Comparison of ENCODE assay signal across 8 cellular contexts in genomic region chr4:153750197-153750817, GRCh38. TPM values are rescaled to one million over a fixed set of nuclear protein-coding genes. Genes with fewer than 3 reads are reported as not detected.
A peak's percentile ranks its signal among the peaks of the same experiment; 100 is the strongest.
DNase-seq lines count a peak whose midpoint lies in the region; ATAC-seq and TF ChIP-seq lines count a peak whose summit lies in the region.

No MANE protein-coding gene starts in this region.

- peak overlapping the region in 9 of 11 experiments; percentile 3 to 83 (median 54); a peak in 12 of 22 replicates for H3K27ac ChIP-seq in BLaER1 treated with 17β-estradiol and CSF1 and Interleukin-3, amounts not matched to agents 10 nM and 100 nM
- H3K27ac ChIP-seq in stomach: no peak overlapping the region

- H3K27me3 Mint-ChIP-seq in natural killer cell (ENCODE audit: low read depth in 2 of 2): peaks cover 15 to 36% of the 10 kb centered on the region in 2 donors

- no peak overlapping the region for H3K4me3 Mint-ChIP-seq in natural killer cell

- 0 out of 22 replicates have a peak, but pooled peaks cover 0 to 5% (median 0%) of the 10 kb centered on the region in 11 experiments for H3K36me3 ChIP-seq in BLaER1 treated with 17β-estradiol and CSF1 and Interleukin-3, amounts not matched to agents 10 nM and 100 nM
- H3K36me3 ChIP-seq in stomach: no peaks in the 10 kb centered on the region

- intact Hi-C loops in natural killer cell (cut with micrococcal nuclease) (loop anchor here (1.0 kb wide), 1 partner anchor 405 kb away; no protein-coding TSS in a partner anchor), stomach (cut with DNase I; ENCODE audit: low total_unique reads) (no loop called here)

- no peaks in the 10 kb centered on the region for H3K27me3 ChIP-seq in BLaER1 treated with 17β-estradiol and CSF1 and Interleukin-3, amounts not matched to agents 10 nM and 100 nM
- H3K27me3 ChIP-seq in stomach: peaks cover 0 to 12% (median 0%) of the 10 kb centered on the region in 3 donors

- no peak for TF ChIP-seq EP300 in stomach (IDR thresholded peaks at IDR 0.05)

- H3K27ac Mint-ChIP-seq in natural killer cell: no peak overlapping the region

- ATAC-seq in GM18909 (IDR thresholded peaks at IDR 0.05; ENCODE audit: poor library complexity, unreplicated experiment): peak; percentile 90
- peak; percentile 80 for ATAC-seq in HG03469 (IDR thresholded peaks at IDR 0.05; ENCODE audit: unreplicated experiment)
- peak; percentile 42 to 64 (median 63) for ATAC-seq in natural killer cell

- H3K9ac ChIP-seq in BLaER1 treated with 17β-estradiol and CSF1 and Interleukin-3, amounts not matched to agents 10 nM and 100 nM: peak overlapping the region in 7 of 11 experiments; percentile 13 to 69 (median 24); a peak in 4 of 22 replicates

- WGBS in stomach, 5 donors: 22 to 32% (median 31%) methylated on average over 5 of the region's 5 CpGs

- H3K9me3 ChIP-seq in BLaER1 treated with 17β-estradiol and CSF1 and Interleukin-3, amounts not matched to agents 10 nM and 100 nM (replicated peaks in 1 of 11): peaks cover 0 to 15% (median 12%) of the 10 kb centered on the region in 11 experiments; a peak in 17 of 22 replicates
- no peaks in the 10 kb centered on the region for H3K9me3 ChIP-seq in stomach

- DNase-seq in NOMO-1 treated with DMSO at 0.1 percent for 48 hours (lab: John Stamatoyannopoulos, UW; ENCODE audit: unreplicated experiment): peak; percentile 82
- peak in 2 of 3 experiments; percentile 32 to 47 for DNase-seq in activated CD8-positive, alpha-beta memory T cell treated with anti-CD3 and anti-CD28 coated beads for 48 hours (ENCODE audit: low read depth in 2 of 3, low spot score in 2 of 3)
- DNase-seq in erythroblast (lab: John Stamatoyannopoulos, UW): peak; percentile 74 to 83
- no peak for DNase-seq in natural killer cell
- peak; percentile 42 for DNase-seq in stomach

- no peak for TF ChIP-seq POLR2A in erythroblast (IDR thresholded peaks at IDR 0.05; ENCODE audit: low read length)
- TF ChIP-seq POLR2A in stomach (IDR thresholded peaks at IDR 0.05): no peak

- peak overlapping the region; percentile 58 to 90 (median 78) for H3K4me2 ChIP-seq in BLaER1 treated with 17β-estradiol and CSF1 and Interleukin-3, amounts not matched to agents 10 nM and 100 nM

- H3K4me3 ChIP-seq in BLaER1 treated with 17β-estradiol and CSF1 and Interleukin-3, amounts not matched to agents 10 nM and 100 nM: no peak overlapping the region
- H3K4me3 ChIP-seq in stomach: no peak overlapping the region

- no peaks in the 10 kb centered on the region for H3K9me3 Mint-ChIP-seq in natural killer cell

- H3K4me1 Mint-ChIP-seq in natural killer cell: no peaks in the 10 kb centered on the region

- peaks cover 43 to 73% (median 52%) of the 10 kb centered on the region in 10 experiments for H3K4me1 ChIP-seq in BLaER1 treated with 17β-estradiol and CSF1 and Interleukin-3, amounts not matched to agents 10 nM and 100 nM
- H3K4me1 ChIP-seq in stomach: no peaks in the 10 kb centered on the region

- TF ChIP-seq CTCF in natural killer cell (IDR thresholded peaks at IDR 0.05): peak; percentile 47
- TF ChIP-seq CTCF in stomach (IDR thresholded peaks at IDR 0.05): peak in 5 of 7 experiments; percentile 6 to 50 (median 48)

- H3K36me3 Mint-ChIP-seq in natural killer cell: no peaks in the 10 kb centered on the region

- no peaks in the 10 kb centered on the region for H4K20me1 ChIP-seq in BLaER1 treated with 17β-estradiol and CSF1 and Interleukin-3, amounts not matched to agents 10 nM and 100 nM

RNA-seq across cellular contexts. Expression of gene RNF175, which starts 9.5 kb away (rescaled TPM):
- under 1 TPM in 1 of 3 donors, not detected in 2; 0.07 TPM for total RNA-seq in natural killer cell
- 1 to 10 TPM in 1 of 5 donors, not detected in 4; 1.3 TPM for total RNA-seq in stomach
- not detected for polyA plus RNA-seq in stomach

RNA-seq across cellular contexts. Expression of gene SFRP2, which starts 38.6 kb away (rescaled TPM):
- total RNA-seq in natural killer cell (not detected), stomach (10 to 100 TPM in 3 of 5 donors, 1 to 10 TPM in 1, not detected in 1; 6.7 to 40.0 (median 14.1) TPM)
- polyA plus RNA-seq in stomach: 1 to 10 TPM in 2 of 3 donors, not detected in 1; 1.2 to 2.7 TPM

Comparison
In these comparisons a context has a peak if more than half of its experiments do, and no peak if none do; other contexts are left out.
1. H3K27ac ChIP-seq: peak in BLaER1 treated with 17β-estradiol and CSF1 and Interleukin-3, amounts not matched to agents 10 nM and 100 nM (9 of 11); none in stomach (0 of 5).
2. Peak in every context shown above with its lines, with median percentiles within 50 percentile points of each other: ATAC-seq.